ENCODE assay signal across 2 cellular contexts in the genomic region with DNA sequence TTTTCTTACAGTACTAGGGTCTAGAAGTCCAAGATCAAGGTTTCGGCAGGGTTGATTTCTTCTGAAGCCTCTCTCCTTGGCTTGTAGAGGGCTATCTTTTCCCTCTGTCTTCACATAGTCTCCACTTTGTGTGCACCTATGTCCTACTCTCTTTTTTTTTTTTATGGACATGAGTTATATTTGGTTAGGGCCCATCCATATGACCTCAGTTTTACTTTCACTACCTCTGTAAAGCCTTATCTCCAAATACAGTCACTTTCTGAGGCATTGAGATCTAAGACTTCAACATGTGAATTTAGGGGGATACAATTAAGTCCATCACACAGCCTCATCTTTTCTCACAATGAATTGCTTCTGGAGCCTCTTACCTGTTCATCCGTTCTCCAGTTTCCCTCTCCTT.
A peak's percentile ranks its signal among the peaks of the same experiment; 100 is the strongest.
TF ChIP-seq lines count a peak whose summit lies in the region.

No MANE protein-coding gene starts in this region.

TF ChIP-seq in K562, 482 proteins besides CTCF, POLR2A, EP300 and RAD21:
- TF ChIP-seq CBFA2T2 (conservative IDR thresholded peaks at IDR 0.05) (peak; percentile 47), NUFIP1 (IDR thresholded peaks at IDR 0.05; ENCODE audit: partially characterized antibody) (peak; percentile 21), ZNF41 (CRISPR knock-in tag; conservative IDR thresholded peaks at IDR 0.05) (no peak), TCF3 (CRISPR knock-in tag; IDR thresholded peaks at IDR 0.05) (peak; percentile 39; the same call in 1 of the 2 replicates), ZBTB7A (IDR thresholded peaks at IDR 0.05; ENCODE audit: borderline replicate concordance, control insufficient read depth, low read depth, low read length) (no peak), TAL1 (IDR thresholded peaks at IDR 0.05) (peak; percentile 56), ARID1B (IDR thresholded peaks at IDR 0.05) (peak; percentile 47; the same call in 1 of the 2 replicates), CBFA2T3 (IDR thresholded peaks at IDR 0.05) (peak; percentile 69), NCOR1 (IDR thresholded peaks at IDR 0.05) (peak; percentile 13; the same call in 1 of the 2 replicates)
- TF ChIP-seq, protein P1, sequence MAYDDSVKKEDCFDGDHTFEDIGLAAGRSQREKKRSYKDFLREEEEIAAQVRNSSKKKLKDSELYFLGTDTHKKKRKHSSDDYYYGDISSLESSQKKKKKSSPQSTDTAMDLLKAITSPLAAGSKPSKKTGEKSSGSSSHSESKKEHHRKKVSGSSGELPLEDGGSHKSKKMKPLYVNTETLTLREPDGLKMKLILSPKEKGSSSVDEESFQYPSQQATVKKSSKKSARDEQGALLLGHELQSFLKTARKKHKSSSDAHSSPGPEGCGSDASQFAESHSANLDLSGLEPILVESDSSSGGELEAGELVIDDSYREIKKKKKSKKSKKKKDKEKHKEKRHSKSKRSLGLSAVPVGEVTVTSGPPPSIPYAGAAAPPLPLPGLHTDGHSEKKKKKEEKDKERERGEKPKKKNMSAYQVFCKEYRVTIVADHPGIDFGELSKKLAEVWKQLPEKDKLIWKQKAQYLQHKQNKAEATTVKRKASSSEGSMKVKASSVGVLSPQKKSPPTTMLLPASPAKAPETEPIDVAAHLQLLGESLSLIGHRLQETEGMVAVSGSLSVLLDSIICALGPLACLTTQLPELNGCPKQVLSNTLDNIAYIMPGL (CRISPR knock-in tag; IDR thresholded peaks at IDR 0.05) = no peak

TF ChIP-seq in HEK293T, 16 proteins besides CTCF, POLR2A, EP300 and RAD21:
- TF ChIP-seq FOXK2 (IDR thresholded peaks at IDR 0.05) (no peak), SUZ12 (IDR thresholded peaks at IDR 0.05) (no peak), ARNT (IDR thresholded peaks at IDR 0.05) (no peak), HDGF (IDR thresholded peaks at IDR 0.05; ENCODE audit: borderline replicate concordance) (no peak)
- TF ChIP-seq, protein P2, sequence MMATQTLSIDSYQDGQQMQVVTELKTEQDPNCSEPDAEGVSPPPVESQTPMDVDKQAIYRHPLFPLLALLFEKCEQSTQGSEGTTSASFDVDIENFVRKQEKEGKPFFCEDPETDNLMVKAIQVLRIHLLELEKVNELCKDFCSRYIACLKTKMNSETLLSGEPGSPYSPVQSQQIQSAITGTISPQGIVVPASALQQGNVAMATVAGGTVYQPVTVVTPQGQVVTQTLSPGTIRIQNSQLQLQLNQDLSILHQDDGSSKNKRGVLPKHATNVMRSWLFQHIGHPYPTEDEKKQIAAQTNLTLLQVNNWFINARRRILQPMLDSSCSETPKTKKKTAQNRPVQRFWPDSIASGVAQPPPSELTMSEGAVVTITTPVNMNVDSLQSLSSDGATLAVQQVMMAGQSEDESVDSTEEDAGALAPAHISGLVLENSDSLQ (IDR thresholded peaks at IDR 0.05) = no peak
